Comparison of ENCODE assay signal across 11 cellular contexts in the genomic region with DNA sequence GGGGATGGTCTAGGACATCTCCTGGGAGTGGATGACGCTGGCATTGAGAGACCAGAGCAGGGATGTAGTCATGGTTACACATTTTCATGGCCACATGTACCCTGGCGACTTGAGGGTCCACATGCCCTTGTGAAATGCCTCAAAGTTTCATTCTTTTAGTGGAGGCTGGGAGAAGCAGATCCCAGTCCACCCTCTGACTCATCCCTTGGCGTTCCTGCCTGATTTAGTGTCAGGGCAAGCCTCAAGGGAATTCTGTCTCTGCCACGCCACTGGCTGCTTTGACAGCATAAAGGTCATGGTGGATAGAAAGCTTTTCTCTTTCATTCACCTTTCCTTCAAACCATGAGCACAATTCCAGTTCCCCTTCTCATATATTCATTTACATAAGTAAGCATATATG. TPM values are rescaled to one million over a fixed set of nuclear protein-coding genes. Genes with fewer than 3 reads are reported as not detected.
DNase-seq lines count a peak whose midpoint lies in the region; ATAC-seq, FAIRE-seq and TF ChIP-seq lines count a peak whose summit lies in the region.
"Had no signal": no experiment of that assay in that cellular context is flagged by ENCODE, and none has a peak within 500 bp of the region (broad histone marks: within the 10 kb centered on the region; RNA-seq: fewer than 3 reads in every experiment).

No MANE protein-coding gene starts in this region.

- H3K27me3 Mint-ChIP-seq in MCF 10A (ENCODE audit: insufficient read depth, unreplicated experiment), result no peaks in the 10 kb centered on the region
- H3K27me3 Mint-ChIP-seq in naive thymus-derived CD4-positive, alpha-beta T cell, result peaks cover 0 to 9% (median 4%) of the 10 kb centered on the region in 5 donors

- TF ChIP-seq RAD21 in K562 (CRISPR knock-in tag; conservative IDR thresholded peaks at IDR 0.05 in 1 of 2, IDR thresholded peaks at IDR 0.05 in 1 of 2), result no peak

- no peaks in the 10 kb centered on the region for H4K20me1 ChIP-seq in K562 (replicated peaks; ENCODE audit: control insufficient read depth, insufficient read depth, low read length)

- no peak for FAIRE-seq in K562 (lab: Jason Lieb, UNC)

- H3K9me1 ChIP-seq in K562 (ENCODE audit: control insufficient read depth, insufficient read depth, low read length), result no peaks in the 10 kb centered on the region

- BruUV-seq in MCF 10A (replicated peaks; lab: Mats Ljungman, UMichigan) (no TSS peak), K562 (replicated peaks; lab: Mats Ljungman, UMichigan) (no TSS peak)

- WGBS in K562 (ENCODE audit: insufficient coverage, low coverage, missing lambda C conversion rate), result 1% methylated on average over 4 of the region's 4 CpGs

- H3K36me3 ChIP-seq in breast epithelium, result no peaks in the 10 kb centered on the region
- H3K36me3 ChIP-seq in K562 (ENCODE audit: control insufficient read depth, insufficient read depth, low read length), result no peaks in the 10 kb centered on the region
- H3K36me3 ChIP-seq in tibial artery, result no peaks in the 10 kb centered on the region
- H3K36me3 ChIP-seq in naive thymus-derived CD4-positive, alpha-beta T cell (ENCODE audit: control insufficient read depth in 2 of 3, insufficient read depth in 3 of 3, low read length in 3 of 3), result no peaks in the 10 kb centered on the region

- POLR2A ChIA-PET in MCF 10A (lab: Yijun Ruan, JAX), result interaction anchor here (0.7 to 1.0 kb wide), 2 partner anchors 55 to 64 kb away, joined by 3 to 5 read pairs; no protein-coding TSS in a partner anchor
- POLR2A ChIA-PET in K562 (lab: Yijun Ruan, JAX), result interaction anchor here (0.6 kb wide), 1 partner anchor 1858 kb away, joined by 3 read pairs; no protein-coding TSS in a partner anchor
- POLR2A ChIA-PET in naive thymus-derived CD4-positive, alpha-beta T cell (lab: Charles Lee), result no interaction called here

- no peaks in the 10 kb centered on the region for H3K9me3 Mint-ChIP-seq in MCF 10A (ENCODE audit: unreplicated experiment)
- no peaks in the 10 kb centered on the region for H3K9me3 Mint-ChIP-seq in naive thymus-derived CD4-positive, alpha-beta T cell
- H3K9me3 Mint-ChIP-seq: natural killer cell treated with Interleukin-12 subunit alpha and Interleukin-12 subunit beta and Interleukin-15 and Interleukin-18, amount 100 ng/mL, for 72 hours had no signal

- TF ChIP-seq POLR2A in breast epithelium (IDR thresholded peaks at IDR 0.05) (no peak), K562 (conservative IDR thresholded peaks at IDR 0.05) (no peak)

- H3K27ac ChIP-seq in breast epithelium (no peak overlapping the region), K562 (ENCODE audit: extremely low read depth, low read depth, low read length) (no peak overlapping the region), tibial artery (no peak overlapping the region)
- H3K27ac ChIP-seq in naive thymus-derived CD4-positive, alpha-beta T cell (ENCODE audit: low read depth, low read length), result no peak overlapping the region
- H3K27ac ChIP-seq: 22Rv1, body of pancreas had no signal

- no peaks in the 10 kb centered on the region for H3K9me3 ChIP-seq in breast epithelium
- H3K9me3 ChIP-seq in K562 (replicated peaks; ENCODE audit: control insufficient read depth, insufficient read depth, low read depth, low read length), result no peaks in the 10 kb centered on the region
- no peaks in the 10 kb centered on the region for H3K9me3 ChIP-seq in tibial artery
- no peaks in the 10 kb centered on the region for H3K9me3 ChIP-seq in naive thymus-derived CD4-positive, alpha-beta T cell (ENCODE audit: control insufficient read depth in 2 of 3, low read length in 3 of 3)
- H3K9me3 ChIP-seq: body of pancreas had no signal

- H3K27me3 ChIP-seq in breast epithelium (no peaks in the 10 kb centered on the region), K562 (ENCODE audit: control insufficient read depth in 2 of 2, insufficient read depth in 2 of 2, low read length in 2 of 2) (peaks cover 14 to 25% of the 10 kb centered on the region in 2 experiments; a peak in 4 of 5 replicates), tibial artery (no peaks in the 10 kb centered on the region)
- no peaks in the 10 kb centered on the region for H3K27me3 ChIP-seq in naive thymus-derived CD4-positive, alpha-beta T cell (ENCODE audit: control insufficient read depth in 2 of 2, insufficient read depth in 2 of 2, low read length in 2 of 2)
- H3K27me3 ChIP-seq: body of pancreas had no signal

- H3K4me2 ChIP-seq in K562 (ENCODE audit: insufficient read depth, low read length), result no peak overlapping the region

- ATAC-seq in K562, result no peak
- ATAC-seq in naive thymus-derived CD4-positive, alpha-beta T cell, result no peak
- ATAC-seq: body of pancreas; natural killer cell treated with Interleukin-12 subunit alpha and Interleukin-12 subunit beta and Interleukin-15 and Interleukin-18, amount 100 ng/mL, for 72 hours had no signal

- H3K27ac Mint-ChIP-seq in MCF 10A (ENCODE audit: low read depth, unreplicated experiment), result no peak overlapping the region
- H3K27ac Mint-ChIP-seq in naive thymus-derived CD4-positive, alpha-beta T cell, result no peak overlapping the region
- H3K27ac Mint-ChIP-seq: natural killer cell treated with Interleukin-12 subunit alpha and Interleukin-12 subunit beta and Interleukin-15 and Interleukin-18, amount 100 ng/mL, for 72 hours had no signal

- TF ChIP-seq CTCF in MCF 10A (IDR thresholded peaks at IDR 0.05; ENCODE audit: unreplicated experiment), result no peak
- no peak for TF ChIP-seq CTCF in breast epithelium (IDR thresholded peaks at IDR 0.05)
- TF ChIP-seq CTCF in K562 (IDR thresholded peaks at IDR 0.05 in 2 of 3, conservative IDR thresholded peaks at IDR 0.05 in 1 of 3; ENCODE audit: insufficient read depth in 2 of 3, low read depth in 1 of 3, low read length in 3 of 3), result no peak
- TF ChIP-seq CTCF in tibial artery (IDR thresholded peaks at IDR 0.05), result no peak

- H3K4me3 Mint-ChIP-seq in MCF 10A (ENCODE audit: unreplicated experiment), result no peak overlapping the region
- no peak overlapping the region for H3K4me3 Mint-ChIP-seq in naive thymus-derived CD4-positive, alpha-beta T cell
- H3K4me3 Mint-ChIP-seq: natural killer cell treated with Interleukin-12 subunit alpha and Interleukin-12 subunit beta and Interleukin-15 and Interleukin-18, amount 100 ng/mL, for 72 hours had no signal

- DNase-seq in MCF 10A (ENCODE audit: unreplicated experiment) (peak; percentile 81), breast epithelium (ENCODE audit: low spot score in 2 of 2) (no peak), K562 (ENCODE audit: extremely low read depth in 1 of 4, low spot score in 3 of 4) (no peak), hepatic stellate cell (ENCODE audit: low spot score) (peak; percentile 81), tibial artery (peak; percentile 33 to 70), NCI-H1105 (lab: John Stamatoyannopoulos, UW) (no peak)
- DNase-seq in naive thymus-derived CD4-positive, alpha-beta T cell, result no peak
- no peak for DNase-seq in activated T-cell treated with anti-CD3 and anti-CD28 coated beads, Interleukin-2, amount 50 U/mL, for 1 hour

- H3K36me3 Mint-ChIP-seq in MCF 10A (ENCODE audit: insufficient read depth, unreplicated experiment), result no peaks in the 10 kb centered on the region
- no peaks in the 10 kb centered on the region for H3K36me3 Mint-ChIP-seq in naive thymus-derived CD4-positive, alpha-beta T cell
- H3K36me3 Mint-ChIP-seq: natural killer cell treated with Interleukin-12 subunit alpha and Interleukin-12 subunit beta and Interleukin-15 and Interleukin-18, amount 100 ng/mL, for 72 hours had no signal

- no peak overlapping the region for H3K9ac ChIP-seq in K562 (ENCODE audit: insufficient read depth in 1 of 2, low read depth in 2 of 2, low read length in 2 of 2)

- CTCF ChIA-PET in MCF 10A (lab: Yijun Ruan, JAX) (interaction anchor here (0.6 kb wide), 1 partner anchor 112 kb away, joined by 3 read pairs; no protein-coding TSS in a partner anchor), K562 (lab: Yijun Ruan, JAX; ENCODE audit: low intra/inter-chr PET ratio) (no interaction called here)
- CTCF ChIA-PET in naive thymus-derived CD4-positive, alpha-beta T cell (lab: Charles Lee), result no interaction called here

- H3K79me2 ChIP-seq in K562 (ENCODE audit: control insufficient read depth, insufficient read depth, low read length), result no peaks in the 10 kb centered on the region

- H3K4me1 Mint-ChIP-seq in MCF 10A (ENCODE audit: insufficient read depth, unreplicated experiment), result peaks cover 6% of the 10 kb centered on the region
- no peaks in the 10 kb centered on the region for H3K4me1 Mint-ChIP-seq in naive thymus-derived CD4-positive, alpha-beta T cell

- no peak overlapping the region for H3K4me3 ChIP-seq in breast epithelium
- no peak overlapping the region for H3K4me3 ChIP-seq in K562
- H3K4me3 ChIP-seq in tibial artery, result no peak overlapping the region
- H3K4me3 ChIP-seq in naive thymus-derived CD4-positive, alpha-beta T cell (ENCODE audit: low read length), result no peak overlapping the region
- H3K4me3 ChIP-seq: body of pancreas had no signal

- no peak overlapping the region for H2AFZ ChIP-seq in K562 (ENCODE audit: low read depth, low read length)

- intact Hi-C loops in MCF 10A (cut with micrococcal nuclease) (no loop called here), breast epithelium (cut with DNase I; ENCODE audit: low total_unique reads) (no loop called here), K562 (cut with micrococcal nuclease) (no loop called here), tibial artery (cut with DNase I; ENCODE audit: low total_unique reads) (no loop called here)
- intact Hi-C loops in naive thymus-derived CD4-positive, alpha-beta T cell (cut with micrococcal nuclease), result no loop called here

- TF ChIP-seq EP300 in K562 (IDR thresholded peaks at IDR 0.05; ENCODE audit: low read length), result no peak

- no peaks in the 10 kb centered on the region for H3K4me1 ChIP-seq in breast epithelium
- H3K4me1 ChIP-seq in K562 (replicated peaks in 1 of 2; ENCODE audit: control insufficient read depth in 2 of 2, insufficient read depth in 2 of 2, low read length in 2 of 2), result no peaks in the 10 kb centered on the region
- H3K4me1 ChIP-seq in tibial artery, result peaks cover 0 to 8% (median 0%) of the 10 kb centered on the region in 4 donors
- no peaks in the 10 kb centered on the region for H3K4me1 ChIP-seq in naive thymus-derived CD4-positive, alpha-beta T cell (ENCODE audit: control insufficient read depth in 2 of 2, insufficient read depth in 2 of 2, low read length in 2 of 2)
- H3K4me1 ChIP-seq: body of pancreas had no signal

- in situ Hi-C loops in K562 (cut with MboI), result no loop called here

RNA-seq across cellular contexts. Expression of a gene that starts 21.7 kb away (rescaled TPM):
- total RNA-seq in MCF 10A (2022) (150 and 187 TPM in 2 replicates), breast epithelium (100 to 1,000 TPM; 104 to 115 (median 108) TPM), K562 (2014; rRNA removed) (61.5 and 68.9 TPM in 2 replicates), K562 (2014; rRNA removed; fragmentation: Illumina TruSeq; extraction: Trizol) (94.4 and 107 TPM in 2 replicates), K562 (2015; rRNA removed; fragmentation: Illumina TruSeq; extraction: Trizol) (87.2 and 93.1 TPM in 2 replicates), K562 (2021) (70.2 and 77.9 TPM in 2 replicates)
- 12.1 and 40.7 TPM in 2 replicates for total RNA-seq in K562 (2011; cell fraction: chromatin; rRNA removed; ENCODE audit: low replicate concordance)
- total RNA-seq in K562 (2011; cell fraction: nucleolus; rRNA removed), result 9.5 and 10.9 TPM in 2 replicates
- total RNA-seq in K562 (2011; cell fraction: nucleoplasm; rRNA removed), result 17.3 and 22.1 TPM in 2 replicates
- polyA plus RNA-seq in K562 (2011; rRNA removed) (39.2 and 49.4 TPM in 2 replicates), K562 (2014; fragmentation: Illumina TruSeq; extraction: Trizol) (70.3 and 78.1 TPM in 2 replicates), K562 (2014; fragmentation: Nextera tagmentation; extraction: Ambion mirVana) (10 to 100 TPM; 24.4 to 29.8 TPM), K562 (2014; rRNA removed) (40.3 and 46.2 TPM in 2 replicates)
- polyA plus RNA-seq in K562 (2011; cell fraction: cytosol; rRNA removed), result 8.2 and 15.4 TPM in 2 replicates
- polyA plus RNA-seq in K562 (2011; cell fraction: nucleus; rRNA removed), result 10.7 and 15.8 TPM in 2 replicates
- 50.4 and 51.7 TPM in 2 replicates for polyA plus RNA-seq in K562 (2012)
- 116 and 143 TPM in 2 replicates for polyA minus RNA-seq in K562 (2011; rRNA and poly(A)+ RNA removed)
- polyA minus RNA-seq in K562 (2011; cell fraction: cytosol; rRNA and poly(A)+ RNA removed), result 47.3 and 50.2 TPM in 2 replicates
- polyA minus RNA-seq in K562 (2011; cell fraction: nucleus; rRNA and poly(A)+ RNA removed), result 17.5 and 33.8 TPM in 2 replicates
- total RNA-seq in naive thymus-derived CD4-positive, alpha-beta T cell, result 10 to 100 TPM; 42.2 to 66.0 (median 46.3) TPM
- 10 to 100 TPM; 19.7 to 20.3 TPM for polyA plus RNA-seq in naive thymus-derived CD4-positive, alpha-beta T cell

Comparison
In these comparisons a context has a peak if more than half of its experiments do, and no peak if none do; other contexts are left out.
1. DNase-seq: peak in MCF 10A (single experiment), hepatic stellate cell (single experiment) and tibial artery (2 of 2); none in breast epithelium (0 of 2), K562 (0 of 4), naive thymus-derived CD4-positive, alpha-beta T cell (0 of 9), activated T-cell treated with anti-CD3 and anti-CD28 coated beads, Interleukin-2, amount 50 U/mL, for 1 hour (single experiment) and NCI-H1105 (single experiment).